Comparison of ENCODE assay signal across 26 cellular contexts in genomic region chr1:183150445-183150844, GRCh38. TPM values are rescaled to one million over a fixed set of nuclear protein-coding genes. Genes with fewer than 3 reads are reported as not detected.
"Had no signal": no experiment of that assay in that cellular context is flagged by ENCODE, and none has a peak within 500 bp of the region (broad histone marks: within the 10 kb centered on the region; RNA-seq: fewer than 3 reads in every experiment).

No MANE protein-coding gene starts in this region.

- H3K36me3 Mint-ChIP-seq: activated naive CD4-positive, alpha-beta T cell treated with anti-CD3 and anti-CD28 coated beads, Interleukin-2, amount 50 U/mL, for 72 hours; naive thymus-derived CD8-positive, alpha-beta T cell; WTC11 had no signal

- DNase-seq: activated CD4-positive, alpha-beta memory T cell treated with anti-CD3 and anti-CD28 coated beads, Interleukin-2, amount 10 ng/mL, durations not matched to agents 7 days and 5 days; activated CD4-positive, alpha-beta T cell treated with anti-CD3 and anti-CD28 coated beads for 1 hour; activated CD4-positive, alpha-beta T cell treated with anti-CD3 and anti-CD28 coated beads, Interleukin-2, amount 10 ng/mL, durations not matched to agents 7 days and 5 days; activated CD8-positive, alpha-beta memory T cell treated with anti-CD3 and anti-CD28 coated beads, Interleukin-2, amount 50 U/mL, for 48 hours; activated gamma-delta T cell treated with Interleukin-2 at 50 U/mL for 16 hours; activated T-cell treated with anti-CD3 and anti-CD28 coated beads, Interleukin-2, amount 50 U/mL, for 24 hours; anterior cingulate cortex; body of pancreas; endodermal cell; esophagus squamous epithelium; left cardiac atrium; left ventricle myocardium superior; midbrain; naive thymus-derived CD8-positive, alpha-beta T cell; spleen; T-helper 2 cell; trophoblast cell had no signal

- H3K27ac ChIP-seq: body of pancreas, cardiac muscle cell, right atrium auricular region, spleen, thoracic aorta had no signal

- H3K27me3 Mint-ChIP-seq: activated CD4-positive, alpha-beta memory T cell treated with anti-CD3 and anti-CD28 coated beads, Interleukin-2, amount 10 ng/mL, durations not matched to agents 7 days and 5 days had no signal

- H3K27ac Mint-ChIP-seq: activated CD4-positive, alpha-beta memory T cell treated with anti-CD3 and anti-CD28 coated beads, Interleukin-2, amount 10 ng/mL, durations not matched to agents 7 days and 5 days; activated CD4-positive, alpha-beta T cell treated with anti-CD3 and anti-CD28 coated beads, Interleukin-2, amount 10 ng/mL, durations not matched to agents 7 days and 5 days; activated T-cell treated with anti-CD3 and anti-CD28 coated beads, Interleukin-2, amount 50 U/mL, for 24 hours; dendritic cell treated with granulocyte-macrophage colony-stimulating factor and Interleukin-4, amounts not matched to agents 40 ng/mL and 50 ng/mL, for 4 days; endodermal cell; naive thymus-derived CD8-positive, alpha-beta T cell; stimulated activated naive CD8-positive, alpha-beta T cell treated with anti-CD3 and anti-CD28 coated beads, Interleukin-15, Interleukin-2, amounts not matched to agents 100 ng/mL and 50 ng/mL, for 24 hours; WTC11 had no signal

- H3K4me3 ChIP-seq: body of pancreas, cardiac muscle cell, esophagus squamous epithelium, right atrium auricular region, spleen, thoracic aorta had no signal

- FAIRE-seq: frontal cortex, islet of Langerhans had no signal

- H3K36me3 ChIP-seq: cardiac muscle cell, esophagus squamous epithelium, right atrium auricular region, spleen, thoracic aorta had no signal

- H3K9me3 Mint-ChIP-seq: activated CD4-positive, alpha-beta memory T cell treated with anti-CD3 and anti-CD28 coated beads, Interleukin-2, amount 10 ng/mL, durations not matched to agents 7 days and 5 days; activated CD4-positive, alpha-beta T cell treated with anti-CD3 and anti-CD28 coated beads, Interleukin-2, amount 10 ng/mL, durations not matched to agents 7 days and 5 days; activated naive CD4-positive, alpha-beta T cell treated with anti-CD3 and anti-CD28 coated beads, Interleukin-2, amount 50 U/mL, for 72 hours; activated T-cell treated with anti-CD3 and anti-CD28 coated beads, Interleukin-2, amount 50 U/mL, for 24 hours; dendritic cell treated with granulocyte-macrophage colony-stimulating factor and Interleukin-4, amounts not matched to agents 40 ng/mL and 50 ng/mL, for 4 days; endodermal cell; naive thymus-derived CD8-positive, alpha-beta T cell; stimulated activated naive CD8-positive, alpha-beta T cell treated with anti-CD3 and anti-CD28 coated beads, Interleukin-15, Interleukin-2, amounts not matched to agents 100 ng/mL and 50 ng/mL, for 24 hours; WTC11 had no signal

- H3K4me1 Mint-ChIP-seq: activated CD4-positive, alpha-beta memory T cell treated with anti-CD3 and anti-CD28 coated beads, Interleukin-2, amount 10 ng/mL, durations not matched to agents 7 days and 5 days; activated CD4-positive, alpha-beta T cell treated with anti-CD3 and anti-CD28 coated beads, Interleukin-2, amount 10 ng/mL, durations not matched to agents 7 days and 5 days; endodermal cell; naive thymus-derived CD8-positive, alpha-beta T cell; WTC11 had no signal

- H3K27me3 ChIP-seq: body of pancreas, cardiac muscle cell, esophagus squamous epithelium, right atrium auricular region had no signal

- ATAC-seq: activated naive CD4-positive, alpha-beta T cell treated with anti-CD3 and anti-CD28 coated beads, Interleukin-2, amount 50 U/mL, for 72 hours; body of pancreas; left cardiac atrium; left ventricle myocardium superior; naive thymus-derived CD8-positive, alpha-beta T cell; WTC11 had no signal

- H3K4me3 Mint-ChIP-seq: activated CD4-positive, alpha-beta memory T cell treated with anti-CD3 and anti-CD28 coated beads, Interleukin-2, amount 10 ng/mL, durations not matched to agents 7 days and 5 days; activated CD4-positive, alpha-beta T cell treated with anti-CD3 and anti-CD28 coated beads, Interleukin-2, amount 10 ng/mL, durations not matched to agents 7 days and 5 days; activated T-cell treated with anti-CD3 and anti-CD28 coated beads, Interleukin-2, amount 50 U/mL, for 24 hours; dendritic cell treated with granulocyte-macrophage colony-stimulating factor and Interleukin-4, amounts not matched to agents 40 ng/mL and 50 ng/mL, for 4 days; endodermal cell; naive thymus-derived CD8-positive, alpha-beta T cell; stimulated activated naive CD8-positive, alpha-beta T cell treated with anti-CD3 and anti-CD28 coated beads, Interleukin-15, Interleukin-2, amounts not matched to agents 100 ng/mL and 50 ng/mL, for 24 hours; WTC11 had no signal

- H3K9me3 ChIP-seq: body of pancreas, esophagus squamous epithelium, right atrium auricular region, spleen, thoracic aorta had no signal

RNA-seq across cellular contexts. Expression of gene LAMC2, which starts 35.6 kb away (rescaled TPM):
- total RNA-seq: activated CD4-positive, alpha-beta memory T cell treated with anti-CD3 and anti-CD28 coated beads, Interleukin-2, amount 10 ng/mL, durations not matched to agents 7 days and 5 days; activated naive CD4-positive, alpha-beta T cell treated with anti-CD3 and anti-CD28 coated beads, Interleukin-2, amount 50 U/mL, for 72 hours; naive thymus-derived CD8-positive, alpha-beta T cell had no signal
